In the genomic region with DNA sequence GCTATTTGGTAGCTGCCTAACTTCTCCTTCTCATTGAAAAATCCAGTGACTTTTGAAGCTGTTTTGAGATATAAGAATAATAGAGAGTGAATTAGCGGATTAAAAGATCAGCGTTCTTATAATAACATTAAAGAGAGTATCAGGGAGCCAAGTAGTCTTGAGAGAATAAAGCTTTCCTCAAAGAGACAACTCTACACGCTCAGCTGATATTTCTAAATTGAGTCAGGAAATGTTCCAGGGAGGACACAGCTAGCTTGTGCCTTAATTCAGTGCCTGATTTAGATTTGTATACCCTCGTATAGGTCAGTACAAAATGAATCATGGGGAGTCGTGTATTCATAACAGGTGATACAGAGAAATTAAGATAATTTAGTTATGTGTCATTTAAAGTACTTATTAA, we compare ENCODE assay signal across 16 cellular contexts.
DNase-seq lines count a peak whose midpoint lies in the region; ATAC-seq, FAIRE-seq and TF ChIP-seq lines count a peak whose summit lies in the region.
"Had no signal": no experiment of that assay in that cellular context is flagged by ENCODE, and none has a peak within 500 bp of the region (broad histone marks: within the 10 kb centered on the region; RNA-seq: fewer than 3 reads in every experiment).

No MANE protein-coding gene starts in this region.

- ATAC-seq in left lung, result no peak
- no peak for ATAC-seq in HG02759 (IDR thresholded peaks at IDR 0.05; ENCODE audit: unreplicated experiment)
- ATAC-seq in GM18519 (IDR thresholded peaks at IDR 0.05; ENCODE audit: low FRiP score, unreplicated experiment), result no peak
- ATAC-seq: stimulated activated naive B cell treated with anti-CD40 and anti-IgM and Interleukin-4, amounts not matched to agents 10 μg/mL and 1 μg/mL and 100 μg/mL, for 72 hours had no signal

- intact Hi-C loops in left lung (cut with DNase I), result no loop called here
- intact Hi-C loops in sigmoid colon (cut with DNase I), result no loop called here

- H2AFZ ChIP-seq in GM23248 (peak overlapping the region; percentile 42; the same call in 1 of the 2 replicates), astrocyte (ENCODE audit: low read depth, low read length) (peak overlapping the region; percentile 59)

- H3K4me1 Mint-ChIP-seq in astrocyte (ENCODE audit: low read depth, unreplicated experiment), result peaks cover 12% of the 10 kb centered on the region
- H3K4me1 Mint-ChIP-seq: CD8-positive, alpha-beta memory T cell had no signal

- H3K4me3 ChIP-seq in GM23248 (no peak overlapping the region), astrocyte (ENCODE audit: insufficient read depth, low read depth, low read length) (no peak overlapping the region), left lung (no peak overlapping the region), sigmoid colon (no peak overlapping the region)
- H3K4me3 ChIP-seq: prostate gland, transverse colon had no signal

- FAIRE-seq in astrocyte (lab: Jason Lieb, UNC) (no peak), D721Med (lab: Jason Lieb, UNC) (no peak)

- H3K79me2 ChIP-seq in GM23248 (ENCODE audit: insufficient read depth) (no peaks in the 10 kb centered on the region), astrocyte (ENCODE audit: insufficient read depth, low read length) (no peaks in the 10 kb centered on the region)

- H3K4me2 ChIP-seq in GM23248 (ENCODE audit: unreplicated experiment), result no peak overlapping the region
- H3K4me2 ChIP-seq in astrocyte (ENCODE audit: low read length), result peak overlapping the region; percentile 70

- TF ChIP-seq CTCF in astrocyte (IDR thresholded peaks at IDR 0.05; ENCODE audit: insufficient read depth, low read depth, low read length), result no peak
- TF ChIP-seq CTCF in left lung (IDR thresholded peaks at IDR 0.05), result no peak
- TF ChIP-seq CTCF in sigmoid colon (IDR thresholded peaks at IDR 0.05), result no peak
- no peak for TF ChIP-seq CTCF in D721Med (IDR thresholded peaks at IDR 0.05; ENCODE audit: insufficient read depth, missing control alignments)

- H3K9me3 Mint-ChIP-seq in astrocyte (ENCODE audit: unreplicated experiment), result no peaks in the 10 kb centered on the region
- H3K9me3 Mint-ChIP-seq: CD8-positive, alpha-beta memory T cell; stimulated activated naive B cell treated with anti-CD40 and anti-IgM and Interleukin-4, amounts not matched to agents 10 μg/mL and 1 μg/mL and 100 μg/mL, for 72 hours had no signal

- H4K20me1 ChIP-seq in GM23248 (ENCODE audit: insufficient read depth), result no peaks in the 10 kb centered on the region
- H4K20me1 ChIP-seq in astrocyte (ENCODE audit: insufficient read depth, low read length), result no peaks in the 10 kb centered on the region

- H3K4me1 ChIP-seq in GM23248 (ENCODE audit: insufficient read depth) (no peaks in the 10 kb centered on the region), astrocyte (ENCODE audit: insufficient read depth, low read length) (peaks cover 16% of the 10 kb centered on the region), left lung (peaks cover 4 to 26% of the 10 kb centered on the region in 2 donors), sigmoid colon (peaks cover 0 to 18% (median 8%) of the 10 kb centered on the region in 4 donors)
- H3K4me1 ChIP-seq: prostate gland had no signal

- peaks cover 4% of the 10 kb centered on the region for H3K27me3 Mint-ChIP-seq in astrocyte (ENCODE audit: low read depth, unreplicated experiment)

- no peaks in the 10 kb centered on the region for H3K9me2 ChIP-seq in GM23248 (ENCODE audit: insufficient read depth)

- no peaks in the 10 kb centered on the region for H3K36me3 ChIP-seq in GM23248 (ENCODE audit: low read depth)
- H3K36me3 ChIP-seq in astrocyte (ENCODE audit: insufficient read depth, low read length), result no peaks in the 10 kb centered on the region
- H3K36me3 ChIP-seq in left lung, result no peaks in the 10 kb centered on the region
- no peaks in the 10 kb centered on the region for H3K36me3 ChIP-seq in sigmoid colon
- H3K36me3 ChIP-seq: prostate gland, transverse colon had no signal

- no peak overlapping the region for H3K27ac ChIP-seq in GM23248
- H3K27ac ChIP-seq in astrocyte (ENCODE audit: low read depth, low read length), result peak overlapping the region; percentile 64
- peak overlapping the region; percentile 41 to 53 for H3K27ac ChIP-seq in left lung
- H3K27ac ChIP-seq in sigmoid colon, result peak overlapping the region in 3 of 4 donors; percentile 9 to 42 (median 19)
- H3K27ac ChIP-seq: prostate gland, transverse colon had no signal

- no peaks in the 10 kb centered on the region for H3K36me3 Mint-ChIP-seq in astrocyte (ENCODE audit: low read depth, unreplicated experiment)
- H3K36me3 Mint-ChIP-seq: CD8-positive, alpha-beta memory T cell; stimulated activated naive B cell treated with anti-CD40 and anti-IgM and Interleukin-4, amounts not matched to agents 10 μg/mL and 1 μg/mL and 100 μg/mL, for 72 hours had no signal

- no peaks in the 10 kb centered on the region for H3K27me3 ChIP-seq in GM23248 (replicated peaks; ENCODE audit: insufficient read depth)
- no peaks in the 10 kb centered on the region for H3K27me3 ChIP-seq in astrocyte (ENCODE audit: insufficient read depth, low read length)
- no peaks in the 10 kb centered on the region for H3K27me3 ChIP-seq in left lung
- H3K27me3 ChIP-seq in sigmoid colon, result no peaks in the 10 kb centered on the region
- H3K27me3 ChIP-seq: transverse colon had no signal

- 25 to 34% methylated on average over 5 of the region's 5 CpGs for WGBS in GM23248 (ENCODE audit: low coverage in 1 of 2, low lambda C conversion rate in 2 of 2, missing lambda C conversion rate in 2 of 2), 2 experiments
- 68 to 80% methylated on average over 5 of the region's 5 CpGs for WGBS in sigmoid colon, 2 donors

- in situ Hi-C loops in GM23248 (cut with MboI), result no loop called here

- DNase-seq in GM23248, result no peak
- no peak for DNase-seq in astrocyte (ENCODE audit: low read depth)
- no peak for DNase-seq in left lung
- no peak for DNase-seq in sigmoid colon
- no peak for DNase-seq in NCI-H1105 (lab: John Stamatoyannopoulos, UW)
- DNase-seq in D721Med (ENCODE audit: insufficient read length, low spot score), result no peak
- DNase-seq: activated CD4-positive, alpha-beta T cell treated with anti-CD3 and anti-CD28 coated beads for 48 hours; CD8-positive, alpha-beta memory T cell; GOT3; NCI-H1694; NCI-H226; stimulated activated naive B cell treated with anti-CD40 and anti-IgM and Interleukin-4, amounts not matched to agents 10 μg/mL and 1 μg/mL and 100 μg/mL, for 72 hours; transverse colon had no signal

- H3K4me3 Mint-ChIP-seq in astrocyte (ENCODE audit: unreplicated experiment), result no peak overlapping the region
- H3K4me3 Mint-ChIP-seq: CD8-positive, alpha-beta memory T cell; stimulated activated naive B cell treated with anti-CD40 and anti-IgM and Interleukin-4, amounts not matched to agents 10 μg/mL and 1 μg/mL and 100 μg/mL, for 72 hours had no signal

- H3K9me3 ChIP-seq in GM23248 (ENCODE audit: low read depth) (no peaks in the 10 kb centered on the region), astrocyte (ENCODE audit: insufficient read depth, low read depth, low read length) (no peaks in the 10 kb centered on the region), left lung (no peaks in the 10 kb centered on the region), sigmoid colon (no peaks in the 10 kb centered on the region)
- H3K9me3 ChIP-seq: prostate gland, transverse colon had no signal

- H3K9ac ChIP-seq in GM23248 (no peak overlapping the region), astrocyte (ENCODE audit: low read length) (peak overlapping the region; percentile 66)

- no peak for TF ChIP-seq POLR2A in sigmoid colon (IDR thresholded peaks at IDR 0.05)

- H3F3A ChIP-seq in GM23248 (ENCODE audit: insufficient read depth), result no peaks in the 10 kb centered on the region

- no peak for TF ChIP-seq EP300 in sigmoid colon (IDR thresholded peaks at IDR 0.05)

- peak overlapping the region; percentile 60 for H3K27ac Mint-ChIP-seq in astrocyte (ENCODE audit: unreplicated experiment)
- H3K27ac Mint-ChIP-seq: CD8-positive, alpha-beta memory T cell; stimulated activated naive B cell treated with anti-CD40 and anti-IgM and Interleukin-4, amounts not matched to agents 10 μg/mL and 1 μg/mL and 100 μg/mL, for 72 hours had no signal
